In the genomic region with DNA sequence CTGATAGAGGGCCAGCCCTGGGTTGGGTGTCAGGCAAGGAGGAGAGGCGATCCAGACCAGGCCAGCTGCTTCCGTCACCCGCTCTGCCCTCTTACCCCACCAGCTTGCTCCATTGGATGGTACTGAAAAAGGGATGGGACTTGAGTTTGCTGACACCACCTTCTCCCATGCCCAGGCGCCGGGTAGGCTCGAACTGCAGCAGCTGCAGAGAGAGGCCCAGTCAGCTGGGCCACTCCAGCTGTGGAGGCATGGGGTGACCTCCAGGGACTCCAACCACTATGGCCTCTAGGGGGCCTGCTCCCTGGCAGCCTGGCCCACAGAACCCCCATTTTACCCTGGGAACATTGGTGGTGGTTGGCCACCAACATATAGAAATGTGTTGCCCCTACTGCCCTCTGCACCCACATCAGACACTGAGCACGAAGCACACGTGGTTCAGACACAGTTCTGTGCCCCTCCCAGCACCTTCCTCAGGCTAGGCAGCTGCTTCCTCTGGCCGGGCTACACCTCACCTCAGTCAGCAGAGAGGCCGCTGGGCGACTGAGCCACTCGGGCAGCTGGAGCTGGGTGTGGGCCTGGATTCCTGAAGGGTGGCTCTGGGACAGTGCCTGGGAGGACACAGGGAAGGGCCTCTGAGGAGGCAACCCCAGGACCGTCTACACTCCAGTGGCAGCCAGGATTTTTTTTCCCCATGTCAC, we compare ENCODE assay signal across 12 cellular contexts. TPM values are rescaled to one million over a fixed set of nuclear protein-coding genes. Genes with fewer than 3 reads are reported as not detected.
DNase-seq lines count a peak whose midpoint lies in the region; ATAC-seq and TF ChIP-seq lines count a peak whose summit lies in the region.
"Had no signal": no experiment of that assay in that cellular context is flagged by ENCODE, and none has a peak within 500 bp of the region (broad histone marks: within the 10 kb centered on the region; RNA-seq: fewer than 3 reads in every experiment).

No MANE protein-coding gene starts in this region.

- H3K36me3 ChIP-seq in SK-N-MC (ENCODE audit: insufficient read depth, low read length) = peaks cover 21% of the 10 kb centered on the region
- peaks cover 27% of the 10 kb centered on the region for H3K36me3 ChIP-seq in upper lobe of right lung

- H3K27me3 ChIP-seq in foreskin keratinocyte = no peaks in the 10 kb centered on the region
- no peaks in the 10 kb centered on the region for H3K27me3 ChIP-seq in upper lobe of right lung
- H3K27me3 ChIP-seq: adrenal gland, testis had no signal

- peak overlapping the region; percentile 43 to 51 for H3K27ac Mint-ChIP-seq in natural killer cell
- no peak overlapping the region for H3K27ac Mint-ChIP-seq in natural killer cell treated with Interleukin-12 subunit alpha and Interleukin-12 subunit beta and Interleukin-15 and Interleukin-18, amount 100 ng/mL, for 72 hours

- H3K9me3 ChIP-seq in SK-N-MC (ENCODE audit: low read depth, low read length) (no peaks in the 10 kb centered on the region), upper lobe of right lung (no peaks in the 10 kb centered on the region)
- H3K9me3 ChIP-seq: adrenal gland, testis had no signal

- DNase-seq in natural killer cell = no peak
- DNase-seq in natural killer cell treated with Interleukin-12 subunit alpha and Interleukin-12 subunit beta and Interleukin-15 and Interleukin-18, amount 100 ng/mL, for 72 hours (ENCODE audit: low spot score) = no peak
- DNase-seq in SK-N-MC (ENCODE audit: low read depth, low spot score) = no peak
- DNase-seq in foreskin keratinocyte = no peak
- DNase-seq in upper lobe of right lung = no peak
- DNase-seq in anterior cingulate cortex (lab: John Stamatoyannopoulos, UW) = no peak
- DNase-seq in HuH-7.5 (ENCODE audit: low spot score) = no peak
- DNase-seq: COR-L47, NCI-H69, testis had no signal

- H3K27ac ChIP-seq in SK-N-MC (peak overlapping the region; percentile 25; the same call in 1 of the 2 replicates), foreskin keratinocyte (no peak overlapping the region), upper lobe of right lung (no peak overlapping the region)
- H3K27ac ChIP-seq: testis had no signal

- intact Hi-C loops in natural killer cell (cut with micrococcal nuclease) = no loop called here
- intact Hi-C loops in upper lobe of right lung (cut with DNase I) = no loop called here

- H3K27me3 Mint-ChIP-seq in natural killer cell (ENCODE audit: low read depth in 2 of 2) = no peaks in the 10 kb centered on the region
- H3K27me3 Mint-ChIP-seq in natural killer cell treated with Interleukin-12 subunit alpha and Interleukin-12 subunit beta and Interleukin-15 and Interleukin-18, amount 100 ng/mL, for 72 hours = no peaks in the 10 kb centered on the region

- ATAC-seq in natural killer cell = peak in 2 of 3 donors; percentile 31 to 41
- no peak for ATAC-seq in natural killer cell treated with Interleukin-12 subunit alpha and Interleukin-12 subunit beta and Interleukin-15 and Interleukin-18, amount 100 ng/mL, for 72 hours
- ATAC-seq in foreskin keratinocyte = no peak
- peak; percentile 5 for ATAC-seq in upper lobe of right lung
- no peak for ATAC-seq in HG02852 (IDR thresholded peaks at IDR 0.05; ENCODE audit: unreplicated experiment)

- no peak for TF ChIP-seq CTCF in natural killer cell (IDR thresholded peaks at IDR 0.05)
- peak; percentile 46 for TF ChIP-seq CTCF in foreskin keratinocyte (conservative IDR thresholded peaks at IDR 0.05)
- no peak for TF ChIP-seq CTCF in upper lobe of right lung (IDR thresholded peaks at IDR 0.05)

- no peak overlapping the region for H3K4me3 ChIP-seq in SK-N-MC
- H3K4me3 ChIP-seq in upper lobe of right lung = no peak overlapping the region
- H3K4me3 ChIP-seq: adrenal gland, testis had no signal

- H3K4me1 Mint-ChIP-seq in natural killer cell = peaks cover 0 to 6% of the 10 kb centered on the region in 2 donors
- peaks cover 0 to 10% of the 10 kb centered on the region in 2 donors for H3K4me1 Mint-ChIP-seq in natural killer cell treated with Interleukin-12 subunit alpha and Interleukin-12 subunit beta and Interleukin-15 and Interleukin-18, amount 100 ng/mL, for 72 hours (ENCODE audit: low read depth in 2 of 2)

- H3K4me1 ChIP-seq in foreskin keratinocyte (no peaks in the 10 kb centered on the region), upper lobe of right lung (peaks cover 15% of the 10 kb centered on the region)

- H3K9me3 Mint-ChIP-seq in natural killer cell = no peaks in the 10 kb centered on the region
- no peaks in the 10 kb centered on the region for H3K9me3 Mint-ChIP-seq in natural killer cell treated with Interleukin-12 subunit alpha and Interleukin-12 subunit beta and Interleukin-15 and Interleukin-18, amount 100 ng/mL, for 72 hours

- H3K9ac ChIP-seq in SK-N-MC (ENCODE audit: insufficient read length) = no peak overlapping the region

- no peak overlapping the region for H3K4me3 Mint-ChIP-seq in natural killer cell
- H3K4me3 Mint-ChIP-seq in natural killer cell treated with Interleukin-12 subunit alpha and Interleukin-12 subunit beta and Interleukin-15 and Interleukin-18, amount 100 ng/mL, for 72 hours = no peak overlapping the region

- peaks cover 20% of the 10 kb centered on the region for H3K36me3 Mint-ChIP-seq in natural killer cell
- H3K36me3 Mint-ChIP-seq in natural killer cell treated with Interleukin-12 subunit alpha and Interleukin-12 subunit beta and Interleukin-15 and Interleukin-18, amount 100 ng/mL, for 72 hours = no peaks in the 10 kb centered on the region

RNA-seq across cellular contexts. Expression of a gene that starts 16.0 kb away (rescaled TPM):
- total RNA-seq in natural killer cell (1 to 10 TPM; 1.9 to 7.9 (median 2.9) TPM), foreskin keratinocyte (2.8 and 3.1 TPM in 2 replicates), upper lobe of right lung (5.1 TPM)
- total RNA-seq in natural killer cell treated with Interleukin-12 subunit alpha and Interleukin-12 subunit beta and Interleukin-15 and Interleukin-18, amount 100 ng/mL, for 72 hours = 10 to 100 TPM; 10.0 to 12.8 TPM
- polyA plus RNA-seq in foreskin keratinocyte = 1.5 and 2.1 TPM in 2 replicates

RNA-seq across cellular contexts. Expression of a gene that starts 25.4 kb away (rescaled TPM):
- total RNA-seq in natural killer cell (100 to 1,000 TPM; 161 to 180 (median 163) TPM), foreskin keratinocyte (83.2 and 84.3 TPM in 2 replicates), upper lobe of right lung (90.1 TPM)
- 100 to 1,000 TPM; 127 to 136 TPM for total RNA-seq in natural killer cell treated with Interleukin-12 subunit alpha and Interleukin-12 subunit beta and Interleukin-15 and Interleukin-18, amount 100 ng/mL, for 72 hours
- polyA plus RNA-seq in foreskin keratinocyte = 64.2 and 66.8 TPM in 2 replicates

RNA-seq across cellular contexts. Expression of a gene that starts 31.1 kb away (rescaled TPM):
- 1 to 10 TPM; 5.1 to 7.1 (median 5.7) TPM for total RNA-seq in natural killer cell
- 1 to 10 TPM in 1 of 2 donors, under 1 TPM in 1; 0.56 to 1.5 TPM for total RNA-seq in natural killer cell treated with Interleukin-12 subunit alpha and Interleukin-12 subunit beta and Interleukin-15 and Interleukin-18, amount 100 ng/mL, for 72 hours
- total RNA-seq in foreskin keratinocyte = not detected in 2 replicates
- not detected in 2 replicates for polyA plus RNA-seq in foreskin keratinocyte
- total RNA-seq in upper lobe of right lung = not detected
- total RNA-seq: adrenal gland had no signal

RNA-seq across cellular contexts. Expression of a gene that starts 48.3 kb away (rescaled TPM):
- under 1 TPM in 2 of 3 donors, not detected in 1; 0.33 to 0.34 TPM for total RNA-seq in natural killer cell
- not detected for total RNA-seq in natural killer cell treated with Interleukin-12 subunit alpha and Interleukin-12 subunit beta and Interleukin-15 and Interleukin-18, amount 100 ng/mL, for 72 hours
- 28.8 and 31.5 TPM in 2 replicates for total RNA-seq in foreskin keratinocyte
- polyA plus RNA-seq in foreskin keratinocyte = 29.1 and 31.7 TPM in 2 replicates
- total RNA-seq in upper lobe of right lung = 4.7 TPM

Comparison
In these comparisons a context has a peak if more than half of its experiments do, and no peak if none do; other contexts are left out.
1. ATAC-seq: peak in natural killer cell (2 of 3) and upper lobe of right lung (single experiment); none in natural killer cell treated with Interleukin-12 subunit alpha and Interleukin-12 subunit beta and Interleukin-15 and Interleukin-18, amount 100 ng/mL, for 72 hours (0 of 2), foreskin keratinocyte (single experiment) and HG02852 (single experiment).
2. H3K27ac Mint-ChIP-seq: peak in natural killer cell (2 of 2); none in natural killer cell treated with Interleukin-12 subunit alpha and Interleukin-12 subunit beta and Interleukin-15 and Interleukin-18, amount 100 ng/mL, for 72 hours (0 of 2).